Comparison of ENCODE assay signal across 16 cellular contexts in the genomic region with DNA sequence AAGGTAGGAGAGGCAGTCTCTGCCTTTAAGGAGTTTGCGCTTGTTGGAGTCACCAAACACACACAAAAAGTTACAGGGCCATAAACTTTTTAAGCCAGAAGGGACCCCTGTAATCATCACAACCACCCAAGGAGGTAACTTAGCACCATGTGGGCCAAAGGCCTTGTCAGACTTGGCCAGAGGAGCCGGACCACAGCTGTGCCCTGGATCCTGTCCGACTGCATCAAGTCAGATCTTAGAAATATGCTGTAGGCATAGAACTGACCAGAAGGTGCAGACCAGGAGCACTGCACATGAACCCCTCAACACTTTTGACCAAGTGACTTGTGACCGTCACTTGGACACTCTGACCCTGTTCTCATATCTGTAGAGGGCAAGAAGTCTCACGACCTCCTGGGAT. TPM values are rescaled to one million over a fixed set of nuclear protein-coding genes. Genes with fewer than 3 reads are reported as not detected.
A peak's percentile ranks its signal among the peaks of the same experiment; 100 is the strongest.
DNase-seq lines count a peak whose midpoint lies in the region; ATAC-seq and TF ChIP-seq lines count a peak whose summit lies in the region.
"Had no signal": no experiment of that assay in that cellular context is flagged by ENCODE, and none has a peak within 500 bp of the region (broad histone marks: within the 10 kb centered on the region; RNA-seq: fewer than 3 reads in every experiment).

No MANE protein-coding gene starts in this region.

- peaks cover 53% of the 10 kb centered on the region for H3K36me3 Mint-ChIP-seq in GM23338 (ENCODE audit: low read depth)
- peaks cover 41% of the 10 kb centered on the region for H3K36me3 Mint-ChIP-seq in activated T-helper 17 cell treated with anti-CD3 and anti-CD28 coated beads, Interleukin-2, amount 50 U/mL, for 72 hours (ENCODE audit: low read depth)
- H3K36me3 Mint-ChIP-seq in glutamatergic neuron (ENCODE audit: unreplicated experiment) = peaks cover 10% of the 10 kb centered on the region
- H3K36me3 Mint-ChIP-seq in neural progenitor cell = peaks cover 56% of the 10 kb centered on the region

- H3K4me1 ChIP-seq in GM23338 (ENCODE audit: insufficient read depth) (peaks cover 16% of the 10 kb centered on the region), neural progenitor cell (peaks cover 43% of the 10 kb centered on the region)
- H3K4me1 ChIP-seq: BE2C had no signal

- no peak for TF ChIP-seq CTCF in GM23338 (conservative IDR thresholded peaks at IDR 0.05; ENCODE audit: low read depth in 2 of 2)
- no peak for TF ChIP-seq CTCF in glutamatergic neuron (IDR thresholded peaks at IDR 0.05; ENCODE audit: partially characterized antibody, unreplicated experiment)
- no peak for TF ChIP-seq CTCF in neural progenitor cell (IDR thresholded peaks at IDR 0.05)
- TF ChIP-seq CTCF in GM13976 (IDR thresholded peaks at IDR 0.05; ENCODE audit: borderline replicate concordance, control extremely low read depth, extremely low read depth, insufficient read depth, missing control alignments) = no peak

- H3K9ac ChIP-seq in neural progenitor cell = no peak overlapping the region

- no peaks in the 10 kb centered on the region for H3K9me2 ChIP-seq in GM23338 (ENCODE audit: insufficient read depth)

- in situ Hi-C loops in GM13976 (cut with MboI; ENCODE audit: low sequenced_read_pairs, unreplicated experiment) = no loop called here

- 0 out of 2 replicates have a peak, but pooled peaks cover 3% of the 10 kb centered on the region for H3F3A ChIP-seq in GM23338 (replicated peaks; ENCODE audit: low read depth)
- peaks cover 16% of the 10 kb centered on the region for H3F3A ChIP-seq in neural progenitor cell (ENCODE audit: low read depth)

- H3K27ac ChIP-seq in GM23338 (ENCODE audit: low read depth) (no peak overlapping the region), neural progenitor cell (no peak overlapping the region)

- no peak overlapping the region for H3K4me2 ChIP-seq in GM23338
- H3K4me2 ChIP-seq in neural progenitor cell = no peak overlapping the region

- H3K4me1 Mint-ChIP-seq in GM23338 (peaks cover 50% of the 10 kb centered on the region), glutamatergic neuron (ENCODE audit: low read depth, unreplicated experiment) (peaks cover 27% of the 10 kb centered on the region), neural progenitor cell (peaks cover 67% of the 10 kb centered on the region)
- peaks cover 38% of the 10 kb centered on the region for H3K4me1 Mint-ChIP-seq in activated T-helper 17 cell treated with anti-CD3 and anti-CD28 coated beads, Interleukin-2, amount 50 U/mL, for 72 hours
- H3K4me1 Mint-ChIP-seq: IgD-negative memory B cell had no signal

- H3K9me3 ChIP-seq in neural progenitor cell (ENCODE audit: low read depth) = no peaks in the 10 kb centered on the region
- H3K9me3 ChIP-seq: BE2C, HAP-1 had no signal

- no peaks in the 10 kb centered on the region for H3K27me3 ChIP-seq in GM23338 (ENCODE audit: insufficient read depth)
- peaks cover 17% of the 10 kb centered on the region for H3K27me3 ChIP-seq in neural progenitor cell

- peaks cover 57% of the 10 kb centered on the region for H4K20me1 ChIP-seq in GM23338 (replicated peaks; ENCODE audit: insufficient read depth)
- no peaks in the 10 kb centered on the region for H4K20me1 ChIP-seq in neural progenitor cell (ENCODE audit: low read depth)

- DNase-seq in GM23338 (ENCODE audit: low spot score) = no peak
- DNase-seq in glutamatergic neuron = no peak
- DNase-seq in neural progenitor cell (ENCODE audit: low spot score) = no peak
- DNase-seq in GM13976 (ENCODE audit: low spot score) = no peak
- DNase-seq in kidney tubule cell (ENCODE audit: low spot score) = no peak
- DNase-seq: BE2C, DMS 273 treated with DMSO at 0.1 percent for 48 hours, NCI-H1417, NCI-H2029, NCI-H774, SHP77 had no signal

- H3K9me3 Mint-ChIP-seq in GM23338 (no peaks in the 10 kb centered on the region), glutamatergic neuron (ENCODE audit: unreplicated experiment) (peaks cover 5% of the 10 kb centered on the region), neural progenitor cell (no peaks in the 10 kb centered on the region)
- H3K9me3 Mint-ChIP-seq in activated T-helper 17 cell treated with anti-CD3 and anti-CD28 coated beads, Interleukin-2, amount 50 U/mL, for 72 hours = no peaks in the 10 kb centered on the region

- H2AFZ ChIP-seq in GM23338 (no peak overlapping the region), neural progenitor cell (replicated peaks) (no peak overlapping the region)

- peak overlapping the region; percentile 36; the same call in 1 of the 2 replicates for H3K27ac Mint-ChIP-seq in GM23338
- no peak overlapping the region for H3K27ac Mint-ChIP-seq in activated T-helper 17 cell treated with anti-CD3 and anti-CD28 coated beads, Interleukin-2, amount 50 U/mL, for 72 hours
- peak overlapping the region; percentile 56 for H3K27ac Mint-ChIP-seq in glutamatergic neuron (ENCODE audit: unreplicated experiment)
- H3K27ac Mint-ChIP-seq in neural progenitor cell = peak overlapping the region; percentile 33
- H3K27ac Mint-ChIP-seq: IgD-negative memory B cell had no signal

- no peaks in the 10 kb centered on the region for H3K79me2 ChIP-seq in GM23338 (replicated peaks; ENCODE audit: insufficient read depth)
- no peaks in the 10 kb centered on the region for H3K79me2 ChIP-seq in neural progenitor cell (ENCODE audit: low read depth)

- H3K4me3 Mint-ChIP-seq in GM23338 (no peak overlapping the region), glutamatergic neuron (ENCODE audit: unreplicated experiment) (no peak overlapping the region), neural progenitor cell (peak overlapping the region; percentile 77)
- peak overlapping the region; percentile 11 for H3K4me3 Mint-ChIP-seq in activated T-helper 17 cell treated with anti-CD3 and anti-CD28 coated beads, Interleukin-2, amount 50 U/mL, for 72 hours
- H3K4me3 Mint-ChIP-seq: IgD-negative memory B cell had no signal

- ATAC-seq in GM23338 (no peak), HG03045 (IDR thresholded peaks at IDR 0.05; ENCODE audit: unreplicated experiment) (no peak), HG03439 (IDR thresholded peaks at IDR 0.05; ENCODE audit: unreplicated experiment) (no peak)
- ATAC-seq in activated T-helper 17 cell treated with anti-CD3 and anti-CD28 coated beads, Interleukin-2, amount 50 U/mL, for 72 hours (replicated peaks) = no peak

- H3K4me3 ChIP-seq in GM23338 = no peak overlapping the region
- H3K4me3 ChIP-seq in neural progenitor cell = no peak overlapping the region
- H3K4me3 ChIP-seq: HAP-1 had no signal

- peaks cover 7% of the 10 kb centered on the region for H3K27me3 Mint-ChIP-seq in GM23338 (ENCODE audit: insufficient read depth, low read depth, poor library complexity)
- H3K27me3 Mint-ChIP-seq in activated T-helper 17 cell treated with anti-CD3 and anti-CD28 coated beads, Interleukin-2, amount 50 U/mL, for 72 hours = no peaks in the 10 kb centered on the region
- peaks cover 6% of the 10 kb centered on the region for H3K27me3 Mint-ChIP-seq in glutamatergic neuron (ENCODE audit: unreplicated experiment)
- H3K27me3 Mint-ChIP-seq in neural progenitor cell (ENCODE audit: insufficient read depth, low read depth) = peaks cover 2% of the 10 kb centered on the region

- H3K36me3 ChIP-seq in GM23338 (ENCODE audit: insufficient read depth) (peaks cover 15% of the 10 kb centered on the region), neural progenitor cell (peaks cover 3% of the 10 kb centered on the region)
- H3K36me3 ChIP-seq: BE2C had no signal

TF ChIP-seq in GM23338, 12 proteins besides CTCF, POLR2A, EP300 and RAD21 (continues in another document):
- TF ChIP-seq ZNF331 (CRISPR knock-in tag; IDR thresholded peaks at IDR 0.05; ENCODE audit: low read depth) = no peak
- no peak for TF ChIP-seq EZH2phosphoT487 (IDR thresholded peaks at IDR 0.05; ENCODE audit: unreplicated experiment)

RNA-seq across cellular contexts. Expression of a gene that starts 9.8 kb away (rescaled TPM):
- 28.2 and 32.7 TPM in 2 replicates for total RNA-seq in GM23338 (2014; rRNA removed; shearing (Covaris generic))
- polyA plus RNA-seq in GM23338 (2016; fragmentation: Nextera tagmentation; extraction: Ambion mirVana) = 8.0 and 9.4 TPM in 2 replicates
- 1 to 10 TPM in 1 of 2 donors, under 1 TPM in 1; 0.71 to 1.5 TPM for total RNA-seq in activated T-helper 17 cell treated with anti-CD3 and anti-CD28 coated beads, Interleukin-2, amount 50 U/mL, for 72 hours
- total RNA-seq in glutamatergic neuron (ENCODE audit: unreplicated experiment) (26.5 TPM), neural progenitor cell (ENCODE audit: low replicate concordance) (21.8 and 22.0 TPM in 2 replicates)

Comparison
In these comparisons a context has a peak if more than half of its experiments do, and no peak if none do; other contexts are left out.
1. H3K4me3 Mint-ChIP-seq: peak in activated T-helper 17 cell treated with anti-CD3 and anti-CD28 coated beads, Interleukin-2, amount 50 U/mL, for 72 hours (single experiment) and neural progenitor cell (single experiment); none in GM23338 (single experiment) and glutamatergic neuron (single experiment).